ENCODE assay signal across 13 cellular contexts in genomic region chrX:151981129-151981528, GRCh38. TPM values are rescaled to one million over a fixed set of nuclear protein-coding genes. Genes with fewer than 3 reads are reported as not detected.
DNase-seq lines count a peak whose midpoint lies in the region; ATAC-seq and FAIRE-seq lines count a peak whose summit lies in the region.
"Had no signal": no experiment of that assay in that cellular context is flagged by ENCODE, and none has a peak within 500 bp of the region (broad histone marks: within the 10 kb centered on the region; RNA-seq: fewer than 3 reads in every experiment).

No MANE protein-coding gene starts in this region.

- ATAC-seq in esophagus mucosa = peak; percentile 79
- no peak for ATAC-seq in GM21529 (IDR thresholded peaks at IDR 0.05; ENCODE audit: unreplicated experiment)
- ATAC-seq in left lobe of liver = no peak
- no peak for ATAC-seq in activated CD4-positive, CD25-positive, alpha-beta regulatory T cell treated with anti-CD3 and anti-CD28 coated beads, Interleukin-2, amount 50 U/mL, for 24 hours
- ATAC-seq: activated CD8-positive, alpha-beta T cell treated with anti-CD3 and anti-CD28 coated beads, Interleukin-2, amount 10 ng/mL, durations not matched to agents 7 days and 5 days had no signal

- DNase-seq in EL = peak; percentile 75
- peak; percentile 68 for DNase-seq in RCC 7860 (ENCODE audit: low spot score)
- DNase-seq in renal cortical epithelial cell (ENCODE audit: low read depth) = peak; percentile 46
- no peak for DNase-seq in left lobe of liver (ENCODE audit: low spot score)
- DNase-seq in Kasumi-1 (lab: John Stamatoyannopoulos, UW) = no peak
- DNase-seq: activated CD8-positive, alpha-beta T cell treated with anti-CD3 and anti-CD28 coated beads, Interleukin-2, amount 10 ng/mL, durations not matched to agents 7 days and 5 days; anterior cingulate cortex; midbrain; NCI-H2081; occipital lobe had no signal

- FAIRE-seq in RCC 7860 (lab: Jason Lieb, UNC) = no peak

RNA-seq across cellular contexts. Expression of gene GABRE, which starts 6.7 kb away (rescaled TPM):
- total RNA-seq in esophagus mucosa (27.5 TPM), renal cortical epithelial cell (0.52 and 11.2 TPM in 2 replicates), left lobe of liver (2.1 TPM)
- total RNA-seq: activated CD8-positive, alpha-beta T cell treated with anti-CD3 and anti-CD28 coated beads, Interleukin-2, amount 10 ng/mL, durations not matched to agents 7 days and 5 days had no signal

Comparison
In these comparisons a context has a peak if more than half of its experiments do, and no peak if none do; other contexts are left out.
1. DNase-seq: peak in EL (single experiment), RCC 7860 (single experiment) and renal cortical epithelial cell (single experiment); none in left lobe of liver (single experiment) and Kasumi-1 (0 of 2).